In the genomic region with DNA sequence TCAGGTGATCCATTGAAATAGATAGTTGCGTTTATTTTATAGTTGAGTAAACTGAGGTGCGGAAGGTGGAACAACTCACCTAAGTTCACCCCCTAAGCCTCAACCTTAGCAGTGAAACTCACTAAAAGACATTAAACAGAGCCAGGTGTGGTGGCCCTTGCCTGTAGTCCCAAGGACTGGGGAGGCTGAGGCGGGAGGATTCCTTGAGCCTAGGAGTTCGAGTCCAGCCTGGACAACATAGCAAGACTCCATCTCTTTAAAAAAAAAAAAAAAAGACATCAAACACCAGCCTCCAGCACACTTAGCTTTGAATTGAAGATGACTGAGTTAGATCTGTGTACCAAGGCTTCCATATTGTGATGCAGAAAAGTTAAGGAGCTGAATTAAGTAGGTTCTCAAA, we compare ENCODE assay signal across 9 cellular contexts. TPM values are rescaled to one million over a fixed set of nuclear protein-coding genes. Genes with fewer than 3 reads are reported as not detected.
DNase-seq lines count a peak whose midpoint lies in the region; ATAC-seq, FAIRE-seq and TF ChIP-seq lines count a peak whose summit lies in the region.
"Had no signal": no experiment of that assay in that cellular context is flagged by ENCODE, and none has a peak within 500 bp of the region (broad histone marks: within the 10 kb centered on the region; RNA-seq: fewer than 3 reads in every experiment).

No MANE protein-coding gene starts in this region.

- ATAC-seq in WTC11 (no peak), aorta (ENCODE audit: low FRiP score) (no peak)
- ATAC-seq in activated CD8-positive, alpha-beta memory T cell treated with anti-CD3 and anti-CD28 coated beads, Interleukin-2, amount 10 ng/mL, durations not matched to agents 7 days and 5 days = no peak

- DNase-seq in activated CD4-positive, alpha-beta T cell treated with anti-CD3 and anti-CD28 coated beads, Interleukin-2, amount 10 ng/mL, durations not matched to agents 7 days and 5 days = no peak
- DNase-seq in activated CD4-positive, alpha-beta T cell treated with anti-CD3 and anti-CD28 coated beads for 4 hours = no peak
- no peak for DNase-seq in WTC11 (ENCODE audit: low spot score)
- no peak for DNase-seq in activated CD8-positive, alpha-beta memory T cell treated with anti-CD3 and anti-CD28 coated beads, Interleukin-2, amount 10 ng/mL, durations not matched to agents 7 days and 5 days
- DNase-seq in GM19239 (ENCODE audit: insufficient read length, low spot score) = no peak
- DNase-seq in aorta = no peak

- H3K4me3 Mint-ChIP-seq in activated CD4-positive, alpha-beta T cell treated with anti-CD3 and anti-CD28 coated beads, Interleukin-2, amount 10 ng/mL, durations not matched to agents 7 days and 5 days = peak overlapping the region; percentile 70
- H3K4me3 Mint-ChIP-seq in WTC11 = no peak overlapping the region
- no peak overlapping the region for H3K4me3 Mint-ChIP-seq in activated CD8-positive, alpha-beta memory T cell treated with anti-CD3 and anti-CD28 coated beads, Interleukin-2, amount 10 ng/mL, durations not matched to agents 7 days and 5 days

- no peaks in the 10 kb centered on the region for H3K9me3 ChIP-seq in aorta (ENCODE audit: control insufficient read depth, low read length)

- FAIRE-seq in GM19239 (lab: Jason Lieb, UNC) = no peak

- H3K27me3 ChIP-seq in layer of hippocampus (ENCODE audit: control insufficient read depth, insufficient read depth, low read length) = no peaks in the 10 kb centered on the region
- no peaks in the 10 kb centered on the region for H3K27me3 ChIP-seq in aorta (ENCODE audit: control insufficient read depth in 1 of 2, insufficient read depth in 2 of 2, low read length in 1 of 2)

- peaks cover 2% of the 10 kb centered on the region for H3K36me3 Mint-ChIP-seq in activated CD4-positive, alpha-beta T cell treated with anti-CD3 and anti-CD28 coated beads, Interleukin-2, amount 10 ng/mL, durations not matched to agents 7 days and 5 days (ENCODE audit: low read depth)
- no peaks in the 10 kb centered on the region for H3K36me3 Mint-ChIP-seq in WTC11
- H3K36me3 Mint-ChIP-seq in activated CD8-positive, alpha-beta memory T cell treated with anti-CD3 and anti-CD28 coated beads, Interleukin-2, amount 10 ng/mL, durations not matched to agents 7 days and 5 days = no peaks in the 10 kb centered on the region

- H3K4me1 Mint-ChIP-seq in activated CD4-positive, alpha-beta T cell treated with anti-CD3 and anti-CD28 coated beads, Interleukin-2, amount 10 ng/mL, durations not matched to agents 7 days and 5 days = peaks cover 52% of the 10 kb centered on the region
- peaks cover 30% of the 10 kb centered on the region for H3K4me1 Mint-ChIP-seq in WTC11
- peaks cover 40% of the 10 kb centered on the region for H3K4me1 Mint-ChIP-seq in activated CD8-positive, alpha-beta memory T cell treated with anti-CD3 and anti-CD28 coated beads, Interleukin-2, amount 10 ng/mL, durations not matched to agents 7 days and 5 days

- intact Hi-C loops in aorta (cut with DNase I) = loop anchor here in 1 of 2 donors (5.0 kb wide), 1 partner anchor 72 kb away; a partner anchor contains a TSS

- H3K36me3 ChIP-seq in aorta (ENCODE audit: control insufficient read depth in 1 of 2, insufficient read depth in 2 of 2, low read length in 1 of 2) = no peaks in the 10 kb centered on the region

- no peaks in the 10 kb centered on the region for H3K4me1 ChIP-seq in aorta (ENCODE audit: control insufficient read depth in 1 of 2, insufficient read depth in 2 of 2, low read length in 2 of 2)

- no peaks in the 10 kb centered on the region for H3K9me3 Mint-ChIP-seq in activated CD4-positive, alpha-beta T cell treated with anti-CD3 and anti-CD28 coated beads, Interleukin-2, amount 10 ng/mL, durations not matched to agents 7 days and 5 days
- no peaks in the 10 kb centered on the region for H3K9me3 Mint-ChIP-seq in WTC11
- no peaks in the 10 kb centered on the region for H3K9me3 Mint-ChIP-seq in activated CD8-positive, alpha-beta memory T cell treated with anti-CD3 and anti-CD28 coated beads, Interleukin-2, amount 10 ng/mL, durations not matched to agents 7 days and 5 days (ENCODE audit: low read depth)

- no peak overlapping the region for H3K4me3 ChIP-seq in aorta (ENCODE audit: low read length in 2 of 2)

- H3K27ac Mint-ChIP-seq in activated CD4-positive, alpha-beta T cell treated with anti-CD3 and anti-CD28 coated beads, Interleukin-2, amount 10 ng/mL, durations not matched to agents 7 days and 5 days = no peak overlapping the region
- no peak overlapping the region for H3K27ac Mint-ChIP-seq in WTC11
- no peak overlapping the region for H3K27ac Mint-ChIP-seq in activated CD8-positive, alpha-beta memory T cell treated with anti-CD3 and anti-CD28 coated beads, Interleukin-2, amount 10 ng/mL, durations not matched to agents 7 days and 5 days

- H3K27ac ChIP-seq in layer of hippocampus (ENCODE audit: low read depth, low read length) (peak overlapping the region; percentile 84), temporal lobe (ENCODE audit: low read depth, low read length) (peak overlapping the region; percentile 70), aorta (ENCODE audit: low read depth in 1 of 2, low read length in 2 of 2) (no peak overlapping the region)

- POLR2A ChIA-PET in activated CD4-positive, alpha-beta T cell treated with anti-CD3 and anti-CD28 coated beads, Interleukin-2, amount 10 ng/mL, durations not matched to agents 7 days and 5 days (lab: Charles Lee) = no interaction called here
- POLR2A ChIA-PET in WTC11 (lab: Charles Lee) = interaction anchor here (0.8 to 1.7 kb wide), 2 partner anchors 9 to 12 kb away, joined by 3 to 4 read pairs; no protein-coding TSS in a partner anchor

- 91 to 92% methylated on average over 4 of the region's 4 CpGs for WGBS in aorta, 2 donors

- peaks cover 4% of the 10 kb centered on the region for H3K27me3 Mint-ChIP-seq in activated CD4-positive, alpha-beta T cell treated with anti-CD3 and anti-CD28 coated beads, Interleukin-2, amount 10 ng/mL, durations not matched to agents 7 days and 5 days
- peaks cover 36% of the 10 kb centered on the region for H3K27me3 Mint-ChIP-seq in WTC11 (ENCODE audit: low read depth)
- H3K27me3 Mint-ChIP-seq in activated CD8-positive, alpha-beta memory T cell treated with anti-CD3 and anti-CD28 coated beads, Interleukin-2, amount 10 ng/mL, durations not matched to agents 7 days and 5 days = no peaks in the 10 kb centered on the region

- CTCF ChIA-PET in activated CD4-positive, alpha-beta T cell treated with anti-CD3 and anti-CD28 coated beads, Interleukin-2, amount 10 ng/mL, durations not matched to agents 7 days and 5 days (lab: Charles Lee) = interaction anchor here (0.7 to 1.8 kb wide), 5 partner anchors 9 to 769 kb away, joined by 3 to 6 read pairs (median 5); no protein-coding TSS in a partner anchor
- CTCF ChIA-PET in WTC11 (lab: Charles Lee) = interaction anchor here (0.6 to 6.0 kb wide), 13 partner anchors 12 to 705 kb away, joined by 3 to 60 read pairs (median 4); no protein-coding TSS in a partner anchor
- CTCF ChIA-PET in activated CD8-positive, alpha-beta memory T cell treated with anti-CD3 and anti-CD28 coated beads, Interleukin-2, amount 10 ng/mL, durations not matched to agents 7 days and 5 days (lab: Charles Lee) = interaction anchor here (1.0 to 2.5 kb wide), 6 partner anchors 12 to 142 kb away, joined by 3 to 13 read pairs (median 3); no protein-coding TSS in a partner anchor

- no peak for TF ChIP-seq CTCF in WTC11 (IDR thresholded peaks at IDR 0.05)

TF ChIP-seq in WTC11, 78 proteins besides CTCF, POLR2A, EP300 and RAD21:
- TF ChIP-seq ZNF121 (CRISPR knock-in tag; IDR thresholded peaks at IDR 0.05) = peak; percentile 80
- TF ChIP-seq, protein P1, sequence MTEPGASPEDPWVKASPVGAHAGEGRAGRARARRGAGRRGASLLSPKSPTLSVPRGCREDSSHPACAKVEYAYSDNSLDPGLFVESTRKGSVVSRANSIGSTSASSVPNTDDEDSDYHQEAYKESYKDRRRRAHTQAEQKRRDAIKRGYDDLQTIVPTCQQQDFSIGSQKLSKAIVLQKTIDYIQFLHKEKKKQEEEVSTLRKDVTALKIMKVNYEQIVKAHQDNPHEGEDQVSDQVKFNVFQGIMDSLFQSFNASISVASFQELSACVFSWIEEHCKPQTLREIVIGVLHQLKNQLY (CRISPR knock-in tag; IDR thresholded peaks at IDR 0.05) = no peak
- no peak for TF ChIP-seq ZBTB21 (CRISPR knock-in tag; IDR thresholded peaks at IDR 0.05; ENCODE audit: borderline replicate concordance)

RNA-seq across cellular contexts. Expression of a gene that starts 0.8 kb away (rescaled TPM):
- total RNA-seq in activated CD4-positive, alpha-beta T cell treated with anti-CD3 and anti-CD28 coated beads, Interleukin-2, amount 10 ng/mL, durations not matched to agents 7 days and 5 days = under 1 TPM; 0.27 to 0.31 TPM
- total RNA-seq in WTC11 (2021) (0.89 to 1.8 TPM (median 1.1 TPM) in 3 replicates), temporal lobe (4.9 TPM), aorta (1 to 10 TPM; 1.8 to 3.2 TPM)
- under 1 TPM; 0.26 to 0.37 TPM for total RNA-seq in activated CD8-positive, alpha-beta memory T cell treated with anti-CD3 and anti-CD28 coated beads, Interleukin-2, amount 10 ng/mL, durations not matched to agents 7 days and 5 days
- polyA plus RNA-seq in aorta = 1 to 10 TPM; 1.0 to 2.1 TPM
- total RNA-seq: T-helper 1 cell treated with Interleukin-12 subunit alpha and Interleukin-12 subunit beta and Interleukin-4 antibody, amounts not matched to agents 30 ng/mL and 1 ng/mL, for 36 hours had no signal

RNA-seq across cellular contexts. Expression of a gene that starts 2.6 kb away (rescaled TPM):
- total RNA-seq in activated CD4-positive, alpha-beta T cell treated with anti-CD3 and anti-CD28 coated beads, Interleukin-2, amount 10 ng/mL, durations not matched to agents 7 days and 5 days = under 1 TPM in 1 of 2 experiments, not detected in 1; 0.47 TPM
- total RNA-seq in WTC11 (2021) (0.50 to 0.57 TPM in 2 of 3 replicates, not detected in the other), temporal lobe (2.7 TPM), aorta (1 to 10 TPM in 1 of 2 donors, under 1 TPM in 1; 0.78 to 1.2 TPM)
- not detected for total RNA-seq in activated CD8-positive, alpha-beta memory T cell treated with anti-CD3 and anti-CD28 coated beads, Interleukin-2, amount 10 ng/mL, durations not matched to agents 7 days and 5 days
- polyA plus RNA-seq in aorta = not detected
- total RNA-seq: T-helper 1 cell treated with Interleukin-12 subunit alpha and Interleukin-12 subunit beta and Interleukin-4 antibody, amounts not matched to agents 30 ng/mL and 1 ng/mL, for 36 hours had no signal

RNA-seq across cellular contexts. Expression of a gene that starts 35.9 kb away (rescaled TPM):
- 10 to 100 TPM; 45.6 to 48.1 TPM for total RNA-seq in activated CD4-positive, alpha-beta T cell treated with anti-CD3 and anti-CD28 coated beads, Interleukin-2, amount 10 ng/mL, durations not matched to agents 7 days and 5 days
- total RNA-seq in WTC11 (2021) (96.5 to 129 TPM (median 105 TPM) in 3 replicates), temporal lobe (52.6 TPM), aorta (100 to 1,000 TPM; 113 to 120 TPM)
- 10 to 100 TPM; 20.6 to 40.2 TPM for total RNA-seq in activated CD8-positive, alpha-beta memory T cell treated with anti-CD3 and anti-CD28 coated beads, Interleukin-2, amount 10 ng/mL, durations not matched to agents 7 days and 5 days
- 10 to 100 TPM in 1 of 2 donors, 1 to 10 TPM in 1; 5.3 to 30.1 TPM for polyA plus RNA-seq in aorta

Comparison
In these comparisons a context has a peak if more than half of its experiments do, and no peak if none do; other contexts are left out.
1. H3K27ac ChIP-seq: peak in layer of hippocampus (single experiment) and temporal lobe (single experiment); none in aorta (0 of 2).